ENCODE assay signal across 15 cellular contexts in genomic region chr9:60969988-60970668, GRCh38. TPM values are rescaled to one million over a fixed set of nuclear protein-coding genes. Genes with fewer than 3 reads are reported as not detected.
"Had no signal": no experiment of that assay in that cellular context is flagged by ENCODE, and none has a peak within 500 bp of the region (broad histone marks: within the 10 kb centered on the region; RNA-seq: fewer than 3 reads in every experiment).

No MANE protein-coding gene starts in this region.

RNA-seq across cellular contexts. Expression of gene SPATA31A5, which starts 55.9 kb away (rescaled TPM):
- total RNA-seq: activated B cell treated with CpG ODN at 0.5 μM for 24 hours; activated CD4-positive, alpha-beta memory T cell treated with anti-CD3 and anti-CD28 coated beads for 36 hours; activated CD4-positive, alpha-beta memory T cell treated with anti-CD3 and anti-CD28 coated beads, Interleukin-2, amount 10 ng/mL, durations not matched to agents 7 days and 5 days; activated CD4-positive, alpha-beta T cell treated with anti-CD3 and anti-CD28 coated beads for 36 hours; activated CD4-positive, alpha-beta T cell treated with anti-CD3 and anti-CD28 coated beads, Interleukin-2, amount 10 ng/mL, durations not matched to agents 24 days and 14 days; activated CD4-positive, alpha-beta T cell treated with anti-CD3 and anti-CD28 coated beads, Interleukin-2, amount 10 ng/mL, durations not matched to agents 7 days and 5 days; activated CD8-positive, alpha-beta memory T cell treated with anti-CD3 and anti-CD28 coated beads for 36 hours; activated CD8-positive, alpha-beta memory T cell treated with anti-CD3 and anti-CD28 coated beads, Interleukin-2, amount 10 ng/mL, durations not matched to agents 7 days and 5 days; activated CD8-positive, alpha-beta T cell treated with anti-CD3 and anti-CD28 coated beads for 36 hours; activated CD8-positive, alpha-beta T cell treated with anti-CD3 and anti-CD28 coated beads, Interleukin-2, amount 10 ng/mL, durations not matched to agents 7 days and 5 days; T-cell; T-helper 1 cell treated with Interleukin-12 subunit alpha and Interleukin-12 subunit beta and Interleukin-4 antibody, amounts not matched to agents 30 ng/mL and 1 ng/mL, for 36 hours; T-helper 17 cell; T-helper 2 cell treated with Interferon-gamma antibody and Interleukin-4, amounts not matched to agents 100 ng/mL and 5 ng/mL, for 36 hours; WTC11 had no signal
